20 cellular contexts compared by ENCODE assay signal in the genomic region with DNA sequence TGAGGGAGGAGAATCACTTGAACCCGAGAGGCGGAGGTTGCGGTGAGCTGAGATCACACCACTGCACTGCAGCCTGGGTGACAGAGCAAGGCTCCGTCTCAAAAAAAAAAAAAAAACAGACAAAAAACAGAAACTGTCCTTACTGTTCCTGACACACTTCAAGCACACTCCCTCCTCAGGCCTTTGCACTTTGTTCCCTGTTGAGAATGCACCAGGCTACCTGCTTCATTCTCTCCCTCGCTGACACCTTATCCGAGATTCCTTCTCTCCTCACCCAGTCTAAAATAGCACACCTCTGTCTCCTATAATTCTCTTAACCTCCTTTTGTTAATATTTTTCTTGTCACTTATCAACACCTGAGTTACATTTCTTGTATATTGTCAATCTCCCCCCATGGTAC.
"Had no signal": no experiment of that assay in that cellular context is flagged by ENCODE, and none has a peak within 500 bp of the region (broad histone marks: within the 10 kb centered on the region; RNA-seq: fewer than 3 reads in every experiment).

No MANE protein-coding gene starts in this region.

- H3K4me1 Mint-ChIP-seq: activated CD4-positive, alpha-beta T cell treated with anti-CD3 and anti-CD28 coated beads, Interleukin-2, amount 10 ng/mL, durations not matched to agents 7 days and 5 days; activated naive CD4-positive, alpha-beta T cell treated with anti-CD3 and anti-CD28 coated beads, Interleukin-2, amount 10 ng/mL, durations not matched to agents 7 days and 5 days; T-cell had no signal

- H3K4me3 Mint-ChIP-seq: activated CD4-positive, alpha-beta memory T cell treated with anti-CD3 and anti-CD28 coated beads for 36 hours; activated CD4-positive, alpha-beta T cell treated with anti-CD3 and anti-CD28 coated beads, Interleukin-2, amount 10 ng/mL, durations not matched to agents 7 days and 5 days; activated naive CD4-positive, alpha-beta T cell treated with anti-CD3 and anti-CD28 coated beads, Interleukin-2, amount 10 ng/mL, durations not matched to agents 7 days and 5 days; activated naive CD8-positive, alpha-beta T cell treated with anti-CD3 and anti-CD28 coated beads, Interleukin-2, amount 10 ng/mL, durations not matched to agents 7 days and 5 days; activated T-cell treated with anti-CD3 and anti-CD28 coated beads, Interleukin-2, amount 50 U/mL, for 4 hours; T-cell had no signal

- H3K9me3 Mint-ChIP-seq: activated CD4-positive, alpha-beta T cell treated with anti-CD3 and anti-CD28 coated beads, Interleukin-2, amount 10 ng/mL, durations not matched to agents 7 days and 5 days; activated naive CD4-positive, alpha-beta T cell treated with anti-CD3 and anti-CD28 coated beads, Interleukin-2, amount 10 ng/mL, durations not matched to agents 7 days and 5 days; activated naive CD8-positive, alpha-beta T cell treated with anti-CD3 and anti-CD28 coated beads, Interleukin-2, amount 10 ng/mL, durations not matched to agents 7 days and 5 days had no signal

- H3K27me3 ChIP-seq: adrenal gland had no signal

- DNase-seq: activated CD4-positive, alpha-beta memory T cell treated with anti-CD3 and anti-CD28 coated beads for 36 hours; activated CD4-positive, alpha-beta T cell treated with anti-CD3 and anti-CD28 coated beads, Interleukin-2, amount 10 ng/mL, durations not matched to agents 7 days and 5 days; activated CD4-positive, CD25-positive, alpha-beta regulatory T cell; activated CD8-positive, alpha-beta memory T cell treated with anti-CD3 and anti-CD28 coated beads for 24 hours; activated gamma-delta T cell; activated naive CD4-positive, alpha-beta T cell treated with anti-CD3 and anti-CD28 coated beads, Interleukin-2, amount 10 ng/mL, durations not matched to agents 7 days and 5 days; activated naive CD8-positive, alpha-beta T cell treated with anti-CD3 and anti-CD28 coated beads, Interleukin-2, amount 10 ng/mL, durations not matched to agents 7 days and 5 days; activated T-cell treated with anti-CD3 and anti-CD28 coated beads, Interleukin-2, amount 50 U/mL, for 4 hours; adrenal gland; anterior cingulate cortex; Kasumi-1; NCI-H1048; NCI-H146; NCI-H187 treated with DMSO at 0.1 percent for 48 hours; NCI-H2081 treated with DMSO at 0.1 percent for 48 hours; NCI-H446; NCI-H524; PC-9; SIG-M5; T-cell had no signal

- H3K4me2 ChIP-seq: PC-9 had no signal

- H3K4me3 ChIP-seq: adrenal gland, PC-9 had no signal

- H2AFZ ChIP-seq: PC-9 had no signal

- H3K27me3 Mint-ChIP-seq: activated CD4-positive, alpha-beta memory T cell treated with anti-CD3 and anti-CD28 coated beads for 36 hours; activated CD4-positive, alpha-beta T cell treated with anti-CD3 and anti-CD28 coated beads, Interleukin-2, amount 10 ng/mL, durations not matched to agents 7 days and 5 days; activated naive CD4-positive, alpha-beta T cell treated with anti-CD3 and anti-CD28 coated beads, Interleukin-2, amount 10 ng/mL, durations not matched to agents 7 days and 5 days; activated naive CD8-positive, alpha-beta T cell treated with anti-CD3 and anti-CD28 coated beads, Interleukin-2, amount 10 ng/mL, durations not matched to agents 7 days and 5 days; T-cell had no signal

- ATAC-seq: activated T-cell treated with anti-CD3 and anti-CD28 coated beads, Interleukin-2, amount 50 U/mL, for 4 hours; T-cell had no signal

- H3K27ac Mint-ChIP-seq: activated CD4-positive, alpha-beta memory T cell treated with anti-CD3 and anti-CD28 coated beads for 36 hours; activated CD4-positive, alpha-beta T cell treated with anti-CD3 and anti-CD28 coated beads, Interleukin-2, amount 10 ng/mL, durations not matched to agents 7 days and 5 days; activated naive CD4-positive, alpha-beta T cell treated with anti-CD3 and anti-CD28 coated beads, Interleukin-2, amount 10 ng/mL, durations not matched to agents 7 days and 5 days; activated naive CD8-positive, alpha-beta T cell treated with anti-CD3 and anti-CD28 coated beads, Interleukin-2, amount 10 ng/mL, durations not matched to agents 7 days and 5 days; T-cell had no signal

- H3K36me3 ChIP-seq: adrenal gland had no signal

- H3K27ac ChIP-seq: adrenal gland, PC-9 had no signal
